ENCODE assay signal across 1 cellular context in genomic region chr1:56712150-56712549, GRCh38.
TF ChIP-seq lines count a peak whose summit lies in the region.

No MANE protein-coding gene starts in this region.

TF ChIP-seq in SK-N-SH, 30 proteins besides CTCF, POLR2A, EP300 and RAD21 (continued from another document):
- no peak for TF ChIP-seq USF2 (IDR thresholded peaks at IDR 0.05; ENCODE audit: borderline replicate concordance, low read depth, low read length)
- TF ChIP-seq MEF2A (IDR thresholded peaks at IDR 0.05; ENCODE audit: borderline replicate concordance, low read depth), result no peak
- TF ChIP-seq NRF1 (IDR thresholded peaks at IDR 0.05; ENCODE audit: low read depth, low read length), result no peak
- TF ChIP-seq SMC3 (IDR thresholded peaks at IDR 0.05; ENCODE audit: low read depth, low read length), result no peak
- TF ChIP-seq NFIC (IDR thresholded peaks at IDR 0.05; ENCODE audit: borderline replicate concordance), result no peak
- TF ChIP-seq FOSL2 (IDR thresholded peaks at IDR 0.05; ENCODE audit: borderline replicate concordance, low read depth), result no peak
- no peak for TF ChIP-seq CHD2 (IDR thresholded peaks at IDR 0.05; ENCODE audit: low read length, partially characterized antibody)
- no peak for TF ChIP-seq JUND (IDR thresholded peaks at IDR 0.05)
- TF ChIP-seq PBX3 (IDR thresholded peaks at IDR 0.05), result no peak
- no peak for TF ChIP-seq POLR2AphosphoS5 (IDR thresholded peaks at IDR 0.05; ENCODE audit: low read depth, low read length)
- TF ChIP-seq TEAD4 (IDR thresholded peaks at IDR 0.05; ENCODE audit: borderline replicate concordance, insufficient read depth), result no peak
